In the genomic region with DNA sequence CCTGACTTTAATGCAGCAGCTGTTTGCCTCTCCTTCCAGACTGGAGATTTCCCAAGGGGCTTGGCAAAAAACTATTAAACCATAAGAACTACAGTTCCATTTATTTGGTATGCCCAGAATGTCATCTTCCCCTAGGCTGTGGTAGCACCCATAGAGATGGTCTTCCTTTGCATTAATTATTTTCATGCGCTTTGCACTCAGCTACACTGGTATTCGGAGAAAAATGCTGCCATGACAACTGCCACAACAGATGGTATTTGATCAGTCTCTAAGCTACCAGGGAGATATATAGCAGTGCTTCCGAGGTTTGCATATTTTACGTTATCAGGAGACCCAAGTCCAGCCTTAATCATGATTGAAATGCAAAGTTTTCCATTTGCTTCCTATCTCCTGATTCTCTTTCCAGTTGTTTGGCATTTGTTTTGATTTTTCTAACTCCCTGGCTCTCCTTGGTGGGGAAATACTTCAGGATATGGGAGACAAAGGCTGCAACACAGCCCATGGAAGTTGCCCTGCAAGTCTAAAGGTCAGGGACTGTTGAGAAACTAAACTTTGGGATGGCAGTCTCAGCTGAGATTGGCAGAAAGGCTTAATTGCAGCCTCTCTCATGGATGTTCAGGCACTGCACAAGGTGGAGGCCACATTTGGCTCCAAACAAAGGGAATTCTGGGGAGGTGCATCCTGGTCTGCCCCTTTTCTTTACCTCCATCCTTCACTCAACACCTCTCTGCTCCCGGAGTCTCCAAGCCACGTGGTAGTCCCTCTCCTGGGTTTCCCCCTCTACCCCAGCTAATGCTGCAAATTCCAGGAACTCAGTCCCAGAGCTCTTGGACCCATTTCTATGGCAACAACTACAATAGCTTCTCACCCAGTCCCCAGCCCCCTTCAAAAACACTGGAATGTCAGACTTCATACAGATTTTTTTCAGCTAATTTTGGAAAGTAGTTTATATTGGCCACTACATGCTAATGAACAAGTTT, we compare ENCODE assay signal across 14 cellular contexts.
DNase-seq lines count a peak whose midpoint lies in the region; ATAC-seq and TF ChIP-seq lines count a peak whose summit lies in the region.
"Had no signal": no experiment of that assay in that cellular context is flagged by ENCODE, and none has a peak within 500 bp of the region (broad histone marks: within the 10 kb centered on the region; RNA-seq: fewer than 3 reads in every experiment).

No MANE protein-coding gene starts in this region.

- H3K4me1 Mint-ChIP-seq in osteocyte (ENCODE audit: unreplicated experiment) = peaks cover 56% of the 10 kb centered on the region
- H3K4me1 Mint-ChIP-seq in activated naive CD8-positive, alpha-beta T cell treated with anti-CD3 and anti-CD28 coated beads, Interleukin-2, amount 50 U/mL, for 24 hours = no peaks in the 10 kb centered on the region
- no peaks in the 10 kb centered on the region for H3K4me1 Mint-ChIP-seq in activated CD8-positive, alpha-beta memory T cell treated with anti-CD3 and anti-CD28 coated beads, Interleukin-2, amount 10 ng/mL, durations not matched to agents 7 days and 5 days
- H3K4me1 Mint-ChIP-seq: activated B cell treated with CpG ODN at 0.5 μM for 24 hours, IgD-negative memory B cell had no signal

- peak overlapping the region; percentile 93 for H3K27ac Mint-ChIP-seq in osteocyte (ENCODE audit: unreplicated experiment)
- H3K27ac Mint-ChIP-seq in activated naive CD8-positive, alpha-beta T cell treated with anti-CD3 and anti-CD28 coated beads, Interleukin-2, amount 50 U/mL, for 24 hours = no peak overlapping the region
- H3K27ac Mint-ChIP-seq in activated CD8-positive, alpha-beta memory T cell treated with anti-CD3 and anti-CD28 coated beads, Interleukin-2, amount 10 ng/mL, durations not matched to agents 7 days and 5 days = no peak overlapping the region
- H3K27ac Mint-ChIP-seq: activated B cell treated with CpG ODN at 0.5 μM for 24 hours, IgD-negative memory B cell had no signal

- no peaks in the 10 kb centered on the region for H3K9me3 Mint-ChIP-seq in osteocyte (ENCODE audit: unreplicated experiment)
- H3K9me3 Mint-ChIP-seq in activated naive CD8-positive, alpha-beta T cell treated with anti-CD3 and anti-CD28 coated beads, Interleukin-2, amount 50 U/mL, for 24 hours = no peaks in the 10 kb centered on the region
- H3K9me3 Mint-ChIP-seq in activated CD8-positive, alpha-beta memory T cell treated with anti-CD3 and anti-CD28 coated beads, Interleukin-2, amount 10 ng/mL, durations not matched to agents 7 days and 5 days (ENCODE audit: low read depth) = no peaks in the 10 kb centered on the region
- H3K9me3 Mint-ChIP-seq: activated B cell treated with CpG ODN at 0.5 μM for 24 hours, IgD-negative memory B cell had no signal

- no peaks in the 10 kb centered on the region for H3K27me3 Mint-ChIP-seq in osteocyte (ENCODE audit: unreplicated experiment)
- no peaks in the 10 kb centered on the region for H3K27me3 Mint-ChIP-seq in activated naive CD8-positive, alpha-beta T cell treated with anti-CD3 and anti-CD28 coated beads, Interleukin-2, amount 50 U/mL, for 24 hours
- peaks cover 5% of the 10 kb centered on the region for H3K27me3 Mint-ChIP-seq in activated CD8-positive, alpha-beta memory T cell treated with anti-CD3 and anti-CD28 coated beads, Interleukin-2, amount 10 ng/mL, durations not matched to agents 7 days and 5 days

- no peak for TF ChIP-seq CTCF in osteocyte (IDR thresholded peaks at IDR 0.05)

- DNase-seq in HuH-7 (ENCODE audit: low spot score) (peak; percentile 8), NT2/D1 (ENCODE audit: low read depth, low spot score) (peak; percentile 8), glomerular endothelial cell (ENCODE audit: extremely low read depth, low read depth, low spot score) (peak; percentile 70), osteocyte (ENCODE audit: extremely low spot score, unreplicated experiment) (no peak), pons (ENCODE audit: low spot score) (no peak)
- no peak for DNase-seq in activated naive CD8-positive, alpha-beta T cell treated with anti-CD3 and anti-CD28 coated beads, Interleukin-2, amount 50 U/mL, for 24 hours
- no peak for DNase-seq in activated CD8-positive, alpha-beta memory T cell treated with anti-CD3 and anti-CD28 coated beads, Interleukin-2, amount 10 ng/mL, durations not matched to agents 7 days and 5 days
- DNase-seq: activated B cell treated with CpG ODN at 0.5 μM for 24 hours, COR-L47, esophagus squamous epithelium, SHP77 treated with DMSO at 0.1 percent for 48 hours had no signal

- H3K9ac ChIP-seq in NT2/D1 (ENCODE audit: insufficient read length, low read depth) = no peak overlapping the region

- ATAC-seq in GM18520 (IDR thresholded peaks at IDR 0.05; ENCODE audit: unreplicated experiment) = no peak
- ATAC-seq in activated naive CD8-positive, alpha-beta T cell treated with anti-CD3 and anti-CD28 coated beads, Interleukin-2, amount 50 U/mL, for 24 hours = no peak
- no peak for ATAC-seq in activated CD8-positive, alpha-beta memory T cell treated with anti-CD3 and anti-CD28 coated beads, Interleukin-2, amount 10 ng/mL, durations not matched to agents 7 days and 5 days

- no peak overlapping the region for H3K4me3 ChIP-seq in NT2/D1 (ENCODE audit: insufficient read length, low read depth)
- H3K4me3 ChIP-seq: esophagus squamous epithelium, suprapubic skin had no signal

- H3K4me3 Mint-ChIP-seq in osteocyte (ENCODE audit: unreplicated experiment) = no peak overlapping the region
- no peak overlapping the region for H3K4me3 Mint-ChIP-seq in activated naive CD8-positive, alpha-beta T cell treated with anti-CD3 and anti-CD28 coated beads, Interleukin-2, amount 50 U/mL, for 24 hours
- H3K4me3 Mint-ChIP-seq in activated CD8-positive, alpha-beta memory T cell treated with anti-CD3 and anti-CD28 coated beads, Interleukin-2, amount 10 ng/mL, durations not matched to agents 7 days and 5 days = no peak overlapping the region
- H3K4me3 Mint-ChIP-seq: activated B cell treated with CpG ODN at 0.5 μM for 24 hours, IgD-negative memory B cell had no signal

- H3K9me3 ChIP-seq in NT2/D1 (ENCODE audit: insufficient read depth, low read length) = no peaks in the 10 kb centered on the region
- H3K9me3 ChIP-seq: esophagus squamous epithelium, suprapubic skin had no signal

- no peaks in the 10 kb centered on the region for H3K36me3 ChIP-seq in NT2/D1 (ENCODE audit: insufficient read depth, insufficient read length, low read length)
- H3K36me3 ChIP-seq: esophagus squamous epithelium, suprapubic skin had no signal

- no peaks in the 10 kb centered on the region for H3K27me3 ChIP-seq in NT2/D1 (ENCODE audit: insufficient read depth, insufficient read length)
- H3K27me3 ChIP-seq: esophagus squamous epithelium, suprapubic skin had no signal

- CTCF ChIA-PET in activated CD8-positive, alpha-beta memory T cell treated with anti-CD3 and anti-CD28 coated beads, Interleukin-2, amount 10 ng/mL, durations not matched to agents 7 days and 5 days (lab: Charles Lee) = no interaction called here

- H3K36me3 Mint-ChIP-seq in osteocyte (ENCODE audit: unreplicated experiment) = no peaks in the 10 kb centered on the region
- no peaks in the 10 kb centered on the region for H3K36me3 Mint-ChIP-seq in activated naive CD8-positive, alpha-beta T cell treated with anti-CD3 and anti-CD28 coated beads, Interleukin-2, amount 50 U/mL, for 24 hours (ENCODE audit: low read depth)
- H3K36me3 Mint-ChIP-seq in activated CD8-positive, alpha-beta memory T cell treated with anti-CD3 and anti-CD28 coated beads, Interleukin-2, amount 10 ng/mL, durations not matched to agents 7 days and 5 days = no peaks in the 10 kb centered on the region
- H3K36me3 Mint-ChIP-seq: IgD-negative memory B cell had no signal

- no peaks in the 10 kb centered on the region for H3K4me1 ChIP-seq in NT2/D1 (ENCODE audit: insufficient read depth, insufficient read length)

Comparison
In these comparisons a context has a peak if more than half of its experiments do, and no peak if none do; other contexts are left out.
1. DNase-seq: peak in HuH-7 (single experiment), NT2/D1 (single experiment) and glomerular endothelial cell (single experiment); none in osteocyte (single experiment), pons (single experiment), activated naive CD8-positive, alpha-beta T cell treated with anti-CD3 and anti-CD28 coated beads, Interleukin-2, amount 50 U/mL, for 24 hours (single experiment) and activated CD8-positive, alpha-beta memory T cell treated with anti-CD3 and anti-CD28 coated beads, Interleukin-2, amount 10 ng/mL, durations not matched to agents 7 days and 5 days (single experiment).